11 cellular contexts compared by ENCODE assay signal in the genomic region with DNA sequence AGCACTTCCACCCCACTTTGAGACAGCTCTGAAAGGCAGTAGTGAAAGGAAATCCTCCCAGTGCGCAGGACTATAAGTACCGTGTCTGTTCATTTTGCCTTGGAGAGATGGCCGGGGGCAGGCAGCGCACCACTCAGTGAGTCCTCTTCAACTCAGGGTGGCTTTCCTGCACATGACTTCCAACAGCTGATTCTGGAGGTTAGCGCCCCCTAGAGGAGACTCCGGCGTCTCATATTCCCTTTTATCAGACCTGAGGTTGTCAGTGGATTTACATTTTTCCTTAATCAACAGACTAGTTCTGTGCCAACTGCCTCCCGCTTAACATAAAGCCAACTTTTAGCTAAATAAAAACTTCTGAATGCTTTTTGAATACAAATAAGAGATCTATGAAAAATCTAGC.
DNase-seq lines count a peak whose midpoint lies in the region; ATAC-seq and TF ChIP-seq lines count a peak whose summit lies in the region.
"Had no signal": no experiment of that assay in that cellular context is flagged by ENCODE, and none has a peak within 500 bp of the region (broad histone marks: within the 10 kb centered on the region; RNA-seq: fewer than 3 reads in every experiment).

No MANE protein-coding gene starts in this region.

- no peak overlapping the region for H3K4me3 ChIP-seq in Loucy (ENCODE audit: low read length, poor library complexity, severe bottlenecking)
- no peak overlapping the region for H3K4me3 ChIP-seq in choroid plexus epithelial cell (ENCODE audit: low read depth, low read length)
- no peak overlapping the region for H3K4me3 ChIP-seq in testis
- no peak overlapping the region for H3K4me3 ChIP-seq in MG63
- H3K4me3 ChIP-seq: stomach had no signal

- H3K27ac ChIP-seq in testis = no peak overlapping the region
- H3K27ac ChIP-seq: stomach had no signal

- H3K9me3 ChIP-seq in Loucy (ENCODE audit: insufficient read depth, low read depth, low read length) (no peaks in the 10 kb centered on the region), testis (no peaks in the 10 kb centered on the region), MG63 (no peaks in the 10 kb centered on the region)
- H3K9me3 ChIP-seq: stomach had no signal

- H3K4me1 ChIP-seq in Loucy (ENCODE audit: insufficient read depth, low read length, poor library complexity, severe bottlenecking) = peaks cover 5% of the 10 kb centered on the region
- H3K4me1 ChIP-seq in testis = no peaks in the 10 kb centered on the region
- H3K4me1 ChIP-seq: stomach had no signal

- no peak for TF ChIP-seq POLR2A in testis (IDR thresholded peaks at IDR 0.05)

- no peak overlapping the region for H3K4me2 ChIP-seq in Loucy (ENCODE audit: low read depth, low read length, poor library complexity, severe bottlenecking)

- no peaks in the 10 kb centered on the region for H4K20me1 ChIP-seq in Loucy (ENCODE audit: insufficient read depth, low read length, poor library complexity, severe bottlenecking)

- H3K9ac ChIP-seq in Loucy (ENCODE audit: low read depth, low read length, poor library complexity, severe bottlenecking) = no peak overlapping the region

- H3K27me3 ChIP-seq in Loucy (ENCODE audit: insufficient read depth, low read length, poor library complexity, severe bottlenecking) = no peaks in the 10 kb centered on the region
- H3K27me3 ChIP-seq in testis = no peaks in the 10 kb centered on the region
- H3K27me3 ChIP-seq in MG63 = no peaks in the 10 kb centered on the region
- H3K27me3 ChIP-seq: stomach had no signal

- H3K36me3 ChIP-seq in Loucy (ENCODE audit: insufficient read depth, low read length) = no peaks in the 10 kb centered on the region
- no peaks in the 10 kb centered on the region for H3K36me3 ChIP-seq in testis (ENCODE audit: low read depth, missing control alignments)
- H3K36me3 ChIP-seq in MG63 = no peaks in the 10 kb centered on the region
- H3K36me3 ChIP-seq: stomach had no signal

- intact Hi-C loops in testis (cut with DNase I; ENCODE audit: low total_unique reads) = no loop called here

- 50 to 62% methylated on average over 8 of the region's 8 CpGs for WGBS in testis, 2 donors

- no peaks in the 10 kb centered on the region for H3K79me2 ChIP-seq in Loucy (ENCODE audit: insufficient read depth, low read length)

- H3K9me2 ChIP-seq in Loucy (replicated peaks; ENCODE audit: low read depth, low read length) = no peaks in the 10 kb centered on the region

- no peaks in the 10 kb centered on the region for H3F3A ChIP-seq in Loucy (ENCODE audit: low read depth)

- no peak overlapping the region for H2AFZ ChIP-seq in Loucy (ENCODE audit: low read length)

- DNase-seq in stimulated activated CD4-positive, alpha-beta T cell treated with anti-CD3 and anti-CD28 coated beads, Interleukin-15, amount 100 ng/mL, for 48 hours (ENCODE audit: low read depth in 2 of 2) = peak; percentile 7
- no peak for DNase-seq in stimulated activated CD4-positive, alpha-beta T cell treated with anti-CD3 and anti-CD28 coated beads, Interleukin-12 subunit alpha, Interleukin-12 subunit beta, amount 100 ng/mL, for 4 hours
- DNase-seq in choroid plexus epithelial cell (ENCODE audit: low read depth) (no peak), testis (peak; percentile 73), MG63 (no peak), NCI-H2227 treated with DMSO at 0.1 percent for 48 hours (lab: John Stamatoyannopoulos, UW) (no peak)
- DNase-seq: NCI-H524, posterior cingulate gyrus, stomach had no signal

- peak; percentile 82 for TF ChIP-seq CTCF in Loucy (conservative IDR thresholded peaks at IDR 0.05; ENCODE audit: low read length)
- peak; percentile 45 for TF ChIP-seq CTCF in choroid plexus epithelial cell (conservative IDR thresholded peaks at IDR 0.05; ENCODE audit: low read depth, low read length)
- TF ChIP-seq CTCF in testis (IDR thresholded peaks at IDR 0.05) = peak in 2 of 3 experiments; percentile 13 to 57

- no peak for ATAC-seq in HG02840 (IDR thresholded peaks at IDR 0.05; ENCODE audit: low FRiP score, unreplicated experiment)

Comparison
In these comparisons a context has a peak if more than half of its experiments do, and no peak if none do; other contexts are left out.
1. DNase-seq: peak in stimulated activated CD4-positive, alpha-beta T cell treated with anti-CD3 and anti-CD28 coated beads, Interleukin-15, amount 100 ng/mL, for 48 hours (2 of 2) and testis (single experiment); none in stimulated activated CD4-positive, alpha-beta T cell treated with anti-CD3 and anti-CD28 coated beads, Interleukin-12 subunit alpha, Interleukin-12 subunit beta, amount 100 ng/mL, for 4 hours (single experiment), choroid plexus epithelial cell (single experiment), MG63 (single experiment) and NCI-H2227 treated with DMSO at 0.1 percent for 48 hours (single experiment).
2. Peak in every context shown above with its lines, with median percentiles within 50 percentile points of each other: CTCF ChIP-seq.